In the genomic region with DNA sequence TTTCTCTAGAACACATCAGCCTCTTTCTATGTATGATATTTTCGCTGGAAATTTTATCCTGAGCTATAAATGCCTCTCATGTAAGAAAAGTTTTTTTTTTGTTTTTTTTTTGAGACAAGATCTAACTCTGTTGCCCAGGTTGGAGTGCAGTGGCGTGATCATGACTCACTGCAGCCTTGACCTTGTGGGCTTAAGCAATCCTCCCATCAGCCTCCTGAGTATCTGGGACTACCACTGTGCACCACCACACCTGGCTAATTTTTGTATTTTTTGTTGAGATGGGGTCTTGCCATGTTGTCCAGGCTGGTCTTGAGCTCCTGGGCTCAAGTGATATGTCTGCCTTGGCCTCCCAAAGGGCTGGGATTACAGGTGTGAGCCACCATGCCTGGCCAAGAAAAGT, we compare ENCODE assay signal across 1 cellular context.
A peak's percentile ranks its signal among the peaks of the same experiment; 100 is the strongest.
TF ChIP-seq lines count a peak whose summit lies in the region.

No MANE protein-coding gene starts in this region.

TF ChIP-seq in A549, 52 proteins besides CTCF, POLR2A, EP300 and RAD21 (continued from another document):
- TF ChIP-seq ZSCAN20 (CRISPR knock-in tag; IDR thresholded peaks at IDR 0.05) (no peak), CEBPB (IDR thresholded peaks at IDR 0.05) (peak in 1 of 2 experiments; percentile 74; a peak in 2 of 4 replicates)
